1 cellular context compared by ENCODE assay signal in genomic region chr11:32905028-32905667, GRCh38.
TF ChIP-seq lines count a peak whose summit lies in the region.

No MANE protein-coding gene starts in this region.

TF ChIP-seq in WTC11, 78 proteins besides CTCF, POLR2A, EP300 and RAD21 (continued from another document):
- TF ChIP-seq ZNF532 (CRISPR knock-in tag; IDR thresholded peaks at IDR 0.05; ENCODE audit: borderline replicate concordance) (no peak), ZNF232 (CRISPR knock-in tag; IDR thresholded peaks at IDR 0.05) (no peak), ARID4B (CRISPR knock-in tag; IDR thresholded peaks at IDR 0.05; ENCODE audit: borderline replicate concordance) (no peak), ZNF121 (CRISPR knock-in tag; IDR thresholded peaks at IDR 0.05) (no peak)
- TF ChIP-seq, protein P1, sequence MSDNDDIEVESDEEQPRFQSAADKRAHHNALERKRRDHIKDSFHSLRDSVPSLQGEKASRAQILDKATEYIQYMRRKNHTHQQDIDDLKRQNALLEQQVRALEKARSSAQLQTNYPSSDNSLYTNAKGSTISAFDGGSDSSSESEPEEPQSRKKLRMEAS (CRISPR knock-in tag; IDR thresholded peaks at IDR 0.05), result no peak
